8 cellular contexts compared by ENCODE assay signal in the genomic region with DNA sequence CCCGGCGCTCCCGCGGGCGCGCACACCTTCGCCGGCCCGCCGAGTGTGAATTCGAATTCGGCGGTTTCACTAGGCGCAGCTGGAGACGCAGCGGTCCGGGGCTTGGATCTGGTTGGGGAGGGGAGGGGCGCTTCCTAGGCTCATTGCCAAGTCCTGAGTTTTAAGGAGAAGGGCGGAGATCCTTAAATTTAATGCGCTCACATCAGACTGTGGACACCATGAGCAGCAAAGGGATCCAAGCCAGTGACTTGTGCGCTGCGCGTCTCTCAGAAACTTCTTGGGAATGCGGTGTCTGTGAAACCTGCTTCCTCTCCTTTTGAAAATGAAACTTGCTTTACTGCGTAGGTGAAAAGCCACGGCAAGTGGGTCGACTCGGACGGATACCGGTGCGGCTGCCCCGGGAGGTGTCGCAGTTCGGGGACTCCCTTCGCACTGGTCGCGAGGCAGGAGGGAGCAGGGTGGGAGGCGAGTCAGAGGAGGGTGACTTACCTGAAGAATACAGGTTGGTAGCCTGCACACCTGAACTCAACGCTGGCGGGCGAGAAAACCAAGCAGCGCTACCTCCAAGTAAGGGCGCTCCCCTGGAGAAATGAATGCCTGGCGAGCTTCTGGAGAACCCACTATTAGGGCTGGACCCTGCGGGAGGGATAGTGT. TPM values are rescaled to one million over a fixed set of nuclear protein-coding genes. Genes with fewer than 3 reads are reported as not detected.
A peak's percentile ranks its signal among the peaks of the same experiment; 100 is the strongest.
DNase-seq lines count a peak whose midpoint lies in the region; ATAC-seq and TF ChIP-seq lines count a peak whose summit lies in the region.

No MANE protein-coding gene starts in this region.

- H3K27me3 ChIP-seq in NT2/D1 (ENCODE audit: insufficient read depth, insufficient read length) = peaks cover 39% of the 10 kb centered on the region
- H3K27me3 ChIP-seq in gastroesophageal sphincter = no peaks in the 10 kb centered on the region
- no peaks in the 10 kb centered on the region for H3K27me3 ChIP-seq in parathyroid adenoma (ENCODE audit: control insufficient read depth, insufficient read depth, low read length)
- no peaks in the 10 kb centered on the region for H3K27me3 ChIP-seq in upper lobe of right lung

- H3K36me3 ChIP-seq in NT2/D1 (ENCODE audit: insufficient read depth, insufficient read length, low read length) (no peaks in the 10 kb centered on the region), gastroesophageal sphincter (no peaks in the 10 kb centered on the region), parathyroid adenoma (ENCODE audit: control insufficient read depth, insufficient read depth, low read length) (no peaks in the 10 kb centered on the region), upper lobe of right lung (no peaks in the 10 kb centered on the region)

- H3K9me3 ChIP-seq in NT2/D1 (ENCODE audit: insufficient read depth, low read length) = no peaks in the 10 kb centered on the region
- H3K9me3 ChIP-seq in gastroesophageal sphincter = no peaks in the 10 kb centered on the region
- H3K9me3 ChIP-seq in parathyroid adenoma (ENCODE audit: control insufficient read depth, low read length) = no peaks in the 10 kb centered on the region
- H3K9me3 ChIP-seq in upper lobe of right lung = no peaks in the 10 kb centered on the region

- no peak for TF ChIP-seq POLR2A in gastroesophageal sphincter (IDR thresholded peaks at IDR 0.05)

- no peak for TF ChIP-seq CTCF in gastroesophageal sphincter (IDR thresholded peaks at IDR 0.05)
- no peak for TF ChIP-seq CTCF in parathyroid adenoma (IDR thresholded peaks at IDR 0.05)
- TF ChIP-seq CTCF in upper lobe of right lung (IDR thresholded peaks at IDR 0.05) = no peak

- H3K9ac ChIP-seq in NT2/D1 (ENCODE audit: insufficient read length, low read depth) = peak overlapping the region; percentile 79
- peak overlapping the region; percentile 35 for H3K9ac ChIP-seq in parathyroid adenoma

- peaks cover 12% of the 10 kb centered on the region for H3K4me1 ChIP-seq in NT2/D1 (ENCODE audit: insufficient read depth, insufficient read length)
- peaks cover 0 to 48% (median 0%) of the 10 kb centered on the region in 3 donors for H3K4me1 ChIP-seq in gastroesophageal sphincter
- no peaks in the 10 kb centered on the region for H3K4me1 ChIP-seq in parathyroid adenoma
- peaks cover 17% of the 10 kb centered on the region for H3K4me1 ChIP-seq in upper lobe of right lung

- H3K79me2 ChIP-seq in parathyroid adenoma = no peaks in the 10 kb centered on the region

- peak overlapping the region; percentile 75 for H2AFZ ChIP-seq in parathyroid adenoma

- peak overlapping the region; percentile 78 for H3K4me3 ChIP-seq in NT2/D1 (ENCODE audit: insufficient read length, low read depth)
- H3K4me3 ChIP-seq in gastroesophageal sphincter = peak overlapping the region; percentile 61 to 83
- H3K4me3 ChIP-seq in parathyroid adenoma (ENCODE audit: low read depth, low read length) = peak overlapping the region; percentile 87
- peak overlapping the region; percentile 60 for H3K4me3 ChIP-seq in upper lobe of right lung

- no peak for TF ChIP-seq EP300 in gastroesophageal sphincter (IDR thresholded peaks at IDR 0.05)

- peak; percentile 32 for DNase-seq in NT2/D1 (ENCODE audit: low read depth, low spot score)
- DNase-seq in activated T-helper 1 cell treated with anti-CD3 and anti-CD28 coated beads, Interleukin-2, amount 50 U/mL, for 16 hours (ENCODE audit: low read depth in 1 of 2, low spot score in 1 of 2) = peak; percentile 21 to 26
- DNase-seq in upper lobe of right lung = peak; percentile 79
- DNase-seq in NCI-H774 (lab: John Stamatoyannopoulos, UW) = no peak
- no peak for DNase-seq in midbrain (lab: John Stamatoyannopoulos, UW)

- WGBS in gastroesophageal sphincter (ENCODE audit: low coverage in 1 of 2), 2 donors = 2 to 15% methylated on average over 5 to 6 of the region's 45 CpGs

- intact Hi-C loops in upper lobe of right lung (cut with DNase I) = no loop called here

- H3K4me2 ChIP-seq in parathyroid adenoma (ENCODE audit: low read length) = peak overlapping the region; percentile 99

- H3K27ac ChIP-seq in gastroesophageal sphincter (peak overlapping the region; percentile 55 to 91 (median 86)), parathyroid adenoma (peak overlapping the region; percentile 81), upper lobe of right lung (peak overlapping the region; percentile 83)

- ATAC-seq in GM21367 (IDR thresholded peaks at IDR 0.05; ENCODE audit: unreplicated experiment) = peak; percentile 14
- no peak for ATAC-seq in gastroesophageal sphincter
- ATAC-seq in upper lobe of right lung = peak; percentile 12

RNA-seq across cellular contexts. Expression of a gene that starts 0.9 kb away (rescaled TPM):
- total RNA-seq in gastroesophageal sphincter = 1 to 10 TPM; 1.5 to 6.1 (median 3.2) TPM
- 13.7 TPM for total RNA-seq in upper lobe of right lung

Comparison
In these comparisons a context has a peak if more than half of its experiments do, and no peak if none do; other contexts are left out.
1. DNase-seq: peak in NT2/D1 (single experiment), activated T-helper 1 cell treated with anti-CD3 and anti-CD28 coated beads, Interleukin-2, amount 50 U/mL, for 16 hours (2 of 2) and upper lobe of right lung (single experiment); none in NCI-H774 (single experiment) and midbrain (single experiment).
2. Peak in every context shown above with its lines, with median percentiles within 50 percentile points of each other: H3K4me3 ChIP-seq and H3K27ac ChIP-seq.